Comparison of ENCODE assay signal across 32 cellular contexts in the genomic region with DNA sequence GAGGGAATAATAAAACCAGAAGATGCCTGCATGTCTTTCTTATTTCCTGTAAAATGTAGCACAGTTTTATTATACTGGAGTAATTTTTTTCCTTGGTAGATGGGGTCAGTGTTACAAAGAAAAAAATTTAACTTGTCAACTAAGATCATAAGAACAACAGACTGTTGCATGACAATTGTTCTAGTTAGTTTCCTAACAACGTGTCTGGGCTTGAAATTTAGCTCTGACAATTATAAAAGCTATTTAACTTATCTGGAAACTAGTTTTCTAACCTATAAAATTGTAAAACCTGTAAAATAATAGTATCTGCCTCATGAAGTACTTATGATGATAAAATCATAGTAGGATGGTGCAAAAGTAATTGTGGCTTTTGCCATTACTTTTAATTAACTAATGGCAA. TPM values are rescaled to one million over a fixed set of nuclear protein-coding genes. Genes with fewer than 3 reads are reported as not detected.
"Had no signal": no experiment of that assay in that cellular context is flagged by ENCODE, and none has a peak within 500 bp of the region (broad histone marks: within the 10 kb centered on the region; RNA-seq: fewer than 3 reads in every experiment).

No MANE protein-coding gene starts in this region.

- H3K4me3 ChIP-seq: left lung, lower lobe of right lung, neural progenitor cell, ovary, right atrium auricular region, right lobe of liver, smooth muscle cell, tibial nerve, uterus had no signal

- DNase-seq: hippocampal formation; kidney; left colon; left lung; lower lobe of right lung; mesendoderm; naive B cell; natural killer cell; nephron progenitor cell; occipital lobe; ovary; right lobe of liver; stimulated activated CD4-positive, alpha-beta T cell treated with anti-CD3 and anti-CD28 coated beads, Interleukin-1b, Interleukin-23, amount 100 ng/mL, for 48 hours; stimulated activated CD4-positive, alpha-beta T cell treated with anti-CD3 and anti-CD28 coated beads, Interleukin-2, amount 100 ng/mL, for 48 hours; stimulated activated CD4-positive, alpha-beta T cell treated with anti-CD3 and anti-CD28 coated beads, Interleukin-4, amount 100 ng/mL, for 4 hours; stimulated activated CD8-positive, alpha-beta memory T cell treated with anti-CD3 and anti-CD28 coated beads, Interleukin-4, amount 100 ng/mL, for 48 hours; stimulated activated naive CD4-positive, alpha-beta T cell treated with Interleukin-2 at 50 U/mL for 16 hours; stimulated activated naive CD8-positive, alpha-beta T cell treated with anti-CD3 and anti-CD28 coated beads, Interleukin-15, amount 100 ng/mL, for 72 hours; substantia nigra; uterus had no signal

- H3K36me3 ChIP-seq: left lung, lower lobe of right lung, neural progenitor cell, neutrophil, ovary, right atrium auricular region, right lobe of liver, uterus had no signal

- H3K9me3 ChIP-seq: lower lobe of right lung, neutrophil, ovary, right atrium auricular region, right lobe of liver, uterus had no signal

- H3K27me3 ChIP-seq: left lung, neural progenitor cell, neutrophil, ovary, right atrium auricular region, right lobe of liver, tibial nerve, uterus had no signal

- H3K27ac ChIP-seq: left lung, lower lobe of right lung, neural progenitor cell, neutrophil, ovary, right atrium auricular region, right lobe of liver, tibial nerve, uterus had no signal

- ATAC-seq: left colon; left lung; lower lobe of right lung; natural killer cell; right lobe of liver; stimulated activated memory B cell treated with anti-CD40 and anti-IgM and Interleukin-4, amounts not matched to agents 10 μg/mL and 1 μg/mL and 100 μg/mL, for 72 hours; stimulated activated naive CD8-positive, alpha-beta T cell treated with anti-CD3 and anti-CD28 coated beads, Interleukin-15, amount 100 ng/mL, for 72 hours had no signal

- H3K4me1 ChIP-seq: left lung, lower lobe of right lung, neural progenitor cell, right atrium auricular region, right lobe of liver, tibial nerve, uterus had no signal

RNA-seq across cellular contexts. Expression of gene SHOC1, which starts 4.9 kb away (rescaled TPM):
- total RNA-seq: left colon, liver, mesothelial cell of epicardium, natural killer cell, progenitor cell of endocrine pancreas, pulmonary artery endothelial cell, right atrium auricular region, right lobe of liver, skeletal muscle tissue, smooth muscle cell, temporal lobe, tibial nerve had no signal
